In the genomic region with DNA sequence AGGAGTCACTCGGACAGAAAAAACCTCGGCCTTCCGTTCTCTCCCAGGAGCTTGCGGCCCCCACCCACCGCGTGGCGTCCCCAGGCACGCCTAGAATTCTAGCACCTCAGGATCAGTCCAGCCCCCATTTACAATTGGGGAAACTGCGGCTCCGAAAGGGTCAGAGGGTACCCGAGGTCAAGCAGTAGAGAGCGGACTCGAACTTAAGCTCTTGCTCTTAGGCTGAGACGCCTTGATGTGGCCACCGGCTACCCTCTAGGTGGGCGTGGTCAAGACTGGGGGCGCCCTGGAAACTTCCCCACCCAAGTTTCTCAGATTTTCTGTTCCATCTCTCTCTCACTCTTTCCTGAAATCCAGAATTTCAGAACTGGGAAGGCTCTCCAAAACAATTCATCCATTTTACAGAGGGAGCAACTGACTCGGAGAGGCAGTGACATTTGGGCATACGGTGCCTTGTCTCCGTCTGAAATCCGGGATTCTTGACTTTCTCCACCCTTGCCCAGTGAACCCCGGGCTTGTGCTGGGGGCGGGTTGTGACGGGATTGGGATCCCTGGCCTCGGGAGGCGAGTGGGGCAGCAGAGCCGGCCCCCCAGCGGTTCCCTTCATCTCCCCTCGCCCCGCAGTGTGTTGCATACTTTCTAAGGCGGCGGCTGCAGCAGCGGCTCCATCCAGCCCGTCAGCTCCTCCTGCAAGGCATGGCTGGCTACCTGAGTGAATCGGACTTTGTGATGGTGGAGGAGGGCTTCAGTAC, we compare ENCODE assay signal across 8 cellular contexts. TPM values are rescaled to one million over a fixed set of nuclear protein-coding genes. Genes with fewer than 3 reads are reported as not detected.
DNase-seq lines count a peak whose midpoint lies in the region; ATAC-seq, FAIRE-seq and TF ChIP-seq lines count a peak whose summit lies in the region.

No MANE protein-coding gene starts in this region.

- CTCF ChIA-PET in A549 (lab: Yijun Ruan, JAX), result interaction anchor here (0.9 to 5.3 kb wide), 4 partner anchors 14 to 210 kb away, joined by 4 to 30 read pairs (median 5); partner anchors contain the start of gene HPCA

- H3K4me3 ChIP-seq in A549, result peak overlapping the region; percentile 65
- H3K4me3 ChIP-seq in Karpas-422 (ENCODE audit: low read length), result peak overlapping the region; percentile 63
- H3K4me3 ChIP-seq in coronary artery, result peak overlapping the region; percentile 83
- peak overlapping the region; percentile 38 for H3K4me3 ChIP-seq in mucosa of stomach (ENCODE audit: low read length)
- peak overlapping the region; percentile 46 to 51 for H3K4me3 ChIP-seq in aorta (ENCODE audit: low read length in 2 of 2)

- H2AFZ ChIP-seq in Karpas-422 (ENCODE audit: low read length), result peak overlapping the region; percentile 65; the same call in 1 of the 2 replicates

- TF ChIP-seq RAD21 in A549 (conservative IDR thresholded peaks at IDR 0.05 in 1 of 2, IDR thresholded peaks at IDR 0.05 in 1 of 2), result no peak

- POLR2A ChIA-PET in A549 (lab: Yijun Ruan, JAX), result no interaction called here

- DNase-seq in A549 (ENCODE audit: low read depth in 1 of 2, low spot score in 1 of 2) (no peak), Karpas-422 (no peak), coronary artery (ENCODE audit: low spot score) (no peak), aorta (no peak), SW 1271 (lab: John Stamatoyannopoulos, UW) (no peak)

- H3K9me3 ChIP-seq in A549 (no peaks in the 10 kb centered on the region), Karpas-422 (ENCODE audit: low read length) (no peaks in the 10 kb centered on the region), mucosa of stomach (ENCODE audit: control insufficient read depth, low read length) (no peaks in the 10 kb centered on the region), aorta (ENCODE audit: control insufficient read depth, low read length) (no peaks in the 10 kb centered on the region)

- TF ChIP-seq CTCF in A549 (IDR thresholded peaks at IDR 0.05), result no peak
- TF ChIP-seq CTCF in coronary artery (IDR thresholded peaks at IDR 0.05), result no peak

- WGBS in A549 (ENCODE audit: missing lambda C conversion rate), result 17% methylated on average over 24 of the region's 35 CpGs
- WGBS in aorta, 2 donors, result 3 to 5% methylated on average over 35 of the region's 35 CpGs

- no peak for FAIRE-seq in A549 (lab: Jason Lieb, UNC)

- H3K36me3 ChIP-seq in Karpas-422 (ENCODE audit: insufficient read depth, low read length), result no peaks in the 10 kb centered on the region
- H3K36me3 ChIP-seq in mucosa of stomach (ENCODE audit: control insufficient read depth, insufficient read depth, low read length), result no peaks in the 10 kb centered on the region
- H3K36me3 ChIP-seq in aorta (ENCODE audit: control insufficient read depth in 1 of 2, insufficient read depth in 2 of 2, low read length in 1 of 2), result no peaks in the 10 kb centered on the region

- TF ChIP-seq EP300 in A549 (IDR thresholded peaks at IDR 0.05), result no peak

- H3K27ac ChIP-seq in A549, result peak overlapping the region; percentile 68 to 92; a peak in 5 of 6 replicates
- H3K27ac ChIP-seq in Karpas-422 (ENCODE audit: low read length), result no peak overlapping the region
- peak overlapping the region; percentile 24 to 60 for H3K27ac ChIP-seq in coronary artery
- no peak overlapping the region for H3K27ac ChIP-seq in aorta (ENCODE audit: low read depth in 1 of 2, low read length in 2 of 2)

- no peak for TF ChIP-seq POLR2A in A549 (IDR thresholded peaks at IDR 0.05; ENCODE audit: low read length)

- H4K20me1 ChIP-seq in Karpas-422 (ENCODE audit: insufficient read depth, low read depth, low read length), result no peaks in the 10 kb centered on the region

- ATAC-seq in A549 (peak in 1 of 2 experiments; percentile 9; a peak in 3 of 6 replicates), aorta (ENCODE audit: low FRiP score) (peak; percentile 42), GM21367 (IDR thresholded peaks at IDR 0.05; ENCODE audit: unreplicated experiment) (no peak), HG03175 (IDR thresholded peaks at IDR 0.05; ENCODE audit: unreplicated experiment) (no peak)

- H3K4me2 ChIP-seq in A549 (peak overlapping the region; percentile 100), Karpas-422 (ENCODE audit: low read depth, low read length, poor library complexity, severe bottlenecking) (peak overlapping the region; percentile 76)

- H3K9me2 ChIP-seq in Karpas-422 (replicated peaks; ENCODE audit: insufficient read depth, low read length), result no peaks in the 10 kb centered on the region

- H3K9ac ChIP-seq in Karpas-422 (ENCODE audit: low read length) (no peak overlapping the region), mucosa of stomach (ENCODE audit: low read length) (peak overlapping the region; percentile 62)

- H3K27me3 ChIP-seq in Karpas-422 (ENCODE audit: low read length) (no peaks in the 10 kb centered on the region), mucosa of stomach (ENCODE audit: control insufficient read depth, insufficient read depth, low read length) (peaks cover 16% of the 10 kb centered on the region), aorta (ENCODE audit: control insufficient read depth in 1 of 2, insufficient read depth in 2 of 2, low read length in 1 of 2) (no peaks in the 10 kb centered on the region)

- 0 out of 3 replicates have a peak, but pooled peaks cover 8% of the 10 kb centered on the region for H3K4me1 ChIP-seq in A549
- H3K4me1 ChIP-seq in Karpas-422 (ENCODE audit: low read length), result peaks cover 15% of the 10 kb centered on the region
- H3K4me1 ChIP-seq in mucosa of stomach (ENCODE audit: control insufficient read depth, insufficient read depth, low read length), result peaks cover 17% of the 10 kb centered on the region
- no peaks in the 10 kb centered on the region for H3K4me1 ChIP-seq in aorta (ENCODE audit: control insufficient read depth in 1 of 2, insufficient read depth in 2 of 2, low read length in 2 of 2)

- intact Hi-C loops in aorta (cut with DNase I), result loop anchor here (5.0 to 10.0 kb wide), 5 partner anchors 147 to 379 kb away; partner anchors contain the start of gene SYNC (in 2 of the 2)

- H3K79me2 ChIP-seq in Karpas-422 (ENCODE audit: low read length), result no peaks in the 10 kb centered on the region

TF ChIP-seq in A549, 52 proteins besides CTCF, POLR2A, EP300 and RAD21:
- TF ChIP-seq ZC3H11A (IDR thresholded peaks at IDR 0.05) (no peak), RNF2 (IDR thresholded peaks at IDR 0.05; ENCODE audit: borderline replicate concordance, low read depth) (no peak), POLR2AphosphoS2 (conservative IDR thresholded peaks at IDR 0.05; ENCODE audit: low read length) (no peak), BCL3 (IDR thresholded peaks at IDR 0.05) (no peak), TFCP2L1 (CRISPR knock-in tag; IDR thresholded peaks at IDR 0.05) (no peak)

RNA-seq across cellular contexts. Expression of gene AZIN2, which starts 0.8 kb away (rescaled TPM):
- 1.7 and 1.9 TPM in 2 replicates for polyA plus RNA-seq in A549 (2011; rRNA removed)
- 1.6 and 2.1 TPM in 2 replicates for polyA plus RNA-seq in A549 (2012; cell fraction: cytosol; rRNA removed)
- 2.9 and 3.2 TPM in 2 replicates for polyA plus RNA-seq in A549 (2012; cell fraction: nucleus; rRNA removed)
- polyA plus RNA-seq in A549 (2017; fragmentation: RNase III; extraction: RNeasy Plus Mini Kit Qiagen cat#74134 plus additional on column Dnase treatment), result 0.83 to 1.6 TPM (median 1.6 TPM) in 3 replicates
- polyA minus RNA-seq in A549 (2011; rRNA and poly(A)+ RNA removed), result 2.2 and 4.8 TPM in 2 replicates
- 0.30 and 1.8 TPM in 2 replicates for total RNA-seq in Karpas-422 (2014; rRNA removed; shearing (Covaris generic); ENCODE audit: low replicate concordance)
- 10 to 100 TPM in 1 of 2 donors, 1 to 10 TPM in 1; 3.9 to 14.4 TPM for total RNA-seq in aorta
- 1 to 10 TPM; 1.5 to 2.5 TPM for polyA plus RNA-seq in aorta

RNA-seq across cellular contexts. Expression of gene AK2, which starts 45.0 kb away (rescaled TPM):
- polyA plus RNA-seq in A549 (2011; rRNA removed) (148 and 164 TPM in 2 replicates), A549 (2017; fragmentation: RNase III; extraction: RNeasy Plus Mini Kit Qiagen cat#74134 plus additional on column Dnase treatment) (174 to 179 TPM (median 178 TPM) in 3 replicates), aorta (10 to 100 TPM; 71.8 to 77.8 TPM)
- 139 and 163 TPM in 2 replicates for polyA plus RNA-seq in A549 (2012; cell fraction: cytosol; rRNA removed)
- polyA plus RNA-seq in A549 (2012; cell fraction: nucleus; rRNA removed), result 85.9 and 144 TPM in 2 replicates
- polyA minus RNA-seq in A549 (2011; rRNA and poly(A)+ RNA removed), result 62.3 and 65.2 TPM in 2 replicates
- 145 and 287 TPM in 2 replicates for total RNA-seq in Karpas-422 (2014; rRNA removed; shearing (Covaris generic); ENCODE audit: low replicate concordance)
- total RNA-seq in aorta, result 10 to 100 TPM; 87.4 to 95.6 TPM

Comparison
In these comparisons a context has a peak if more than half of its experiments do, and no peak if none do; other contexts are left out.
1. H3K27ac ChIP-seq: peak in A549 (2 of 2) and coronary artery (2 of 2); none in Karpas-422 (single experiment) and aorta (0 of 2).
2. Peak in every context shown above with its lines, with median percentiles within 50 percentile points of each other: H3K4me3 ChIP-seq.